In the genomic region with DNA sequence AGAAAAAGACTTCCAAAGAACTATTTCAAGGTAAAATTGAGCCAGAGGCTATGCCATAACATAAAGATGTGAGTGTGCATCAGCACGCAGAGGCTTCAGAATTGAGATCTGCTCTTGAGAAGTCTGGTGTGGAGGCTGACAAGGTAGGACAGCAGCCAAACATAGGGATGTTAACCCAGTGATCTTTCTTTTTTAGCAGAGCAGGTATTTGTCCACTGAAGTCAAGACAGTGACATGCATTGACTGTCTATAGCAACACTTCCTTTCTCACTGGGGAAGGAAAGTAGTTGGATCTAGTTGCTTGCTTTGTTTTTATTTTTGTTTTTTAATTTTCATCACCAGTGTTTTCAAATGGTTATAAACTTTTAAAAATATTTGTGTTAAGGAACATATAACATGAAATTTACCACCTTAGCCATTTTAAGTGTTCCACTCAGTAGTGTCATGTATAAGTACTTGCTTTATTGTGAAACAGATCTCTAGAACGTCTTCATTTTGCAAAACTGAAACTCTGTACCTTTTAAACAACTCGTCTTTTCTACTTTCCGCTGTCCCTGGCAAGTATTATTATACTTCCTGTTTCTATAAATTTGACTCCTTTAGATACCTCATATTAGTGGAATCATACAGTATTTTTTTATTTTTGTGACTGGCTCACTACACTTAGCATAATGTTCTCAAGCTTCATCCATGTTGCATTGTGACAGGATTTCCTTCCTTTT, we compare ENCODE assay signal across 7 cellular contexts. TPM values are rescaled to one million over a fixed set of nuclear protein-coding genes. Genes with fewer than 3 reads are reported as not detected.
DNase-seq lines count a peak whose midpoint lies in the region; ATAC-seq and FAIRE-seq lines count a peak whose summit lies in the region.
"Not testable (repeated sequence)": the region's sequence is repeated elsewhere in the genome, so short reads cannot be mapped to it uniquely, and the experiment has no call there.

No MANE protein-coding gene starts in this region.

- H3K9me2 ChIP-seq in Karpas-422 (replicated peaks; ENCODE audit: insufficient read depth, low read length): not testable (repeated sequence)

- DNase-seq in Karpas-422; activated CD4-positive, alpha-beta T cell treated with anti-CD3 and anti-CD28 coated beads, Interleukin-2, amount 10 ng/mL, durations not matched to agents 24 days and 14 days: not testable (repeated sequence)

- H2AFZ ChIP-seq in Karpas-422 (ENCODE audit: low read length): not testable (repeated sequence)

- H3K36me3 Mint-ChIP-seq in activated CD4-positive, alpha-beta T cell treated with anti-CD3 and anti-CD28 coated beads, Interleukin-2, amount 10 ng/mL, durations not matched to agents 24 days and 14 days (ENCODE audit: low read depth): peaks cover 42% of the 10 kb centered on the region

- H4K20me1 ChIP-seq in Karpas-422 (ENCODE audit: insufficient read depth, low read depth, low read length): not testable (repeated sequence)

- H3K9me3 Mint-ChIP-seq in activated CD4-positive, alpha-beta T cell treated with anti-CD3 and anti-CD28 coated beads, Interleukin-2, amount 10 ng/mL, durations not matched to agents 24 days and 14 days: not testable (repeated sequence)

- H3K27ac ChIP-seq in Karpas-422 (ENCODE audit: low read length): peak overlapping the region; percentile 59

- H3K27me3 ChIP-seq in Karpas-422 (ENCODE audit: low read length): not testable (repeated sequence)

- not testable (repeated sequence) for H3K9me3 ChIP-seq in Karpas-422 (ENCODE audit: low read length)

- H3K27me3 Mint-ChIP-seq in activated CD4-positive, alpha-beta T cell treated with anti-CD3 and anti-CD28 coated beads, Interleukin-2, amount 10 ng/mL, durations not matched to agents 24 days and 14 days: not testable (repeated sequence)

- H3K79me2 ChIP-seq in Karpas-422 (ENCODE audit: low read length): peaks cover 71% of the 10 kb centered on the region

- ATAC-seq in GM18519 (IDR thresholded peaks at IDR 0.05; ENCODE audit: low FRiP score, unreplicated experiment) (peak; percentile 71), GM19463 (IDR thresholded peaks at IDR 0.05; ENCODE audit: unreplicated experiment) (peak; percentile 71), HG02642 (IDR thresholded peaks at IDR 0.05; ENCODE audit: poor library complexity, unreplicated experiment) (peak; percentile 78), HG03108 (IDR thresholded peaks at IDR 0.05; ENCODE audit: unreplicated experiment) (peak; percentile 71)

- intact Hi-C loops in activated CD4-positive, alpha-beta T cell treated with anti-CD3 and anti-CD28 coated beads, Interleukin-2, amount 10 ng/mL, durations not matched to agents 24 days and 14 days (cut with micrococcal nuclease): loop anchor here (5.0 to 10.0 kb wide), 2 partner anchors 48 to 84 kb away; no protein-coding TSS in a partner anchor

- not testable (repeated sequence) for H3K36me3 ChIP-seq in Karpas-422 (ENCODE audit: insufficient read depth, low read length)

- H3K4me3 Mint-ChIP-seq in activated CD4-positive, alpha-beta T cell treated with anti-CD3 and anti-CD28 coated beads, Interleukin-2, amount 10 ng/mL, durations not matched to agents 24 days and 14 days: peak overlapping the region; percentile 19

- peaks cover 39% of the 10 kb centered on the region for H3K4me1 Mint-ChIP-seq in activated CD4-positive, alpha-beta T cell treated with anti-CD3 and anti-CD28 coated beads, Interleukin-2, amount 10 ng/mL, durations not matched to agents 24 days and 14 days

- peaks cover 36% of the 10 kb centered on the region for H3K4me1 ChIP-seq in Karpas-422 (ENCODE audit: low read length)

- not testable (repeated sequence) for H3K9ac ChIP-seq in Karpas-422 (ENCODE audit: low read length)

- peak; percentile 88 for FAIRE-seq in colon (lab: Jason Lieb, UNC)

- peak overlapping the region; percentile 62 for H3K27ac Mint-ChIP-seq in activated CD4-positive, alpha-beta T cell treated with anti-CD3 and anti-CD28 coated beads, Interleukin-2, amount 10 ng/mL, durations not matched to agents 24 days and 14 days

- H3K4me3 ChIP-seq in Karpas-422 (ENCODE audit: low read length): not testable (repeated sequence)

- peak overlapping the region; percentile 45 for H3K4me2 ChIP-seq in Karpas-422 (ENCODE audit: low read depth, low read length, poor library complexity, severe bottlenecking)

RNA-seq across cellular contexts. Expression of gene MSMO1, which starts 40.7 kb away (rescaled TPM):
- 158 and 345 TPM in 2 replicates for total RNA-seq in Karpas-422 (2014; rRNA removed; shearing (Covaris generic); ENCODE audit: low replicate concordance)
- 82.0 and 82.3 TPM in 2 replicates for total RNA-seq in activated CD4-positive, alpha-beta T cell treated with anti-CD3 and anti-CD28 coated beads, Interleukin-2, amount 10 ng/mL, durations not matched to agents 24 days and 14 days
